1 cellular context compared by ENCODE assay signal in genomic region chr17:8122923-8123694, GRCh38.
A peak's percentile ranks its signal among the peaks of the same experiment; 100 is the strongest.
TF ChIP-seq lines count a peak whose summit lies in the region.

No MANE protein-coding gene starts in this region.

TF ChIP-seq in K562, 482 proteins besides CTCF, POLR2A, EP300 and RAD21 (continued from another document and continues in another):
- 0 out of 4 replicates have a peak, but pooled peaks of 1 of the 2 experiments have one; percentile 60 for TF ChIP-seq UBTF (IDR thresholded peaks at IDR 0.05; ENCODE audit: borderline replicate concordance in 1 of 2, low read depth in 2 of 2, low read length in 2 of 2)
- TF ChIP-seq ZNF79 (CRISPR knock-in tag; IDR thresholded peaks at IDR 0.05; ENCODE audit: low read depth): no peak
- TF ChIP-seq ZBTB7A (IDR thresholded peaks at IDR 0.05; ENCODE audit: borderline replicate concordance, control insufficient read depth, low read depth, low read length): peak; percentile 26; the same call in 1 of the 2 replicates
- TF ChIP-seq, protein P1, sequence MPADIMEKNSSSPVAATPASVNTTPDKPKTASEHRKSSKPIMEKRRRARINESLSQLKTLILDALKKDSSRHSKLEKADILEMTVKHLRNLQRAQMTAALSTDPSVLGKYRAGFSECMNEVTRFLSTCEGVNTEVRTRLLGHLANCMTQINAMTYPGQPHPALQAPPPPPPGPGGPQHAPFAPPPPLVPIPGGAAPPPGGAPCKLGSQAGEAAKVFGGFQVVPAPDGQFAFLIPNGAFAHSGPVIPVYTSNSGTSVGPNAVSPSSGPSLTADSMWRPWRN (IDR thresholded peaks at IDR 0.05; ENCODE audit: low read depth): no peak
- no peak for TF ChIP-seq ARID2 (IDR thresholded peaks at IDR 0.05)
- TF ChIP-seq, protein P2, sequence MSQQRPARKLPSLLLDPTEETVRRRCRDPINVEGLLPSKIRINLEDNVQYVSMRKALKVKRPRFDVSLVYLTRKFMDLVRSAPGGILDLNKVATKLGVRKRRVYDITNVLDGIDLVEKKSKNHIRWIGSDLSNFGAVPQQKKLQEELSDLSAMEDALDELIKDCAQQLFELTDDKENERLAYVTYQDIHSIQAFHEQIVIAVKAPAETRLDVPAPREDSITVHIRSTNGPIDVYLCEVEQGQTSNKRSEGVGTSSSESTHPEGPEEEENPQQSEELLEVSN (IDR thresholded peaks at IDR 0.05; ENCODE audit: borderline replicate concordance in 1 of 2, extremely low read depth in 1 of 2, insufficient read depth in 1 of 2, insufficient read length in 1 of 2, low read depth in 1 of 2, low read length in 1 of 2, poor library complexity in 1 of 2, severe bottlenecking in 1 of 2): peak in 1 of 2 experiments; percentile 83
- no peak for TF ChIP-seq BRF2 (IDR thresholded peaks at IDR 0.05; ENCODE audit: borderline replicate concordance, insufficient read depth, insufficient read length)
- TF ChIP-seq BRD4 (IDR thresholded peaks at IDR 0.05): no peak
- no peak for TF ChIP-seq C11orf30 (IDR thresholded peaks at IDR 0.05; ENCODE audit: low read depth)
- TF ChIP-seq NCOA4 (IDR thresholded peaks at IDR 0.05; ENCODE audit: partially characterized antibody): no peak
- no peak for TF ChIP-seq STAT5B (CRISPR knock-in tag; IDR thresholded peaks at IDR 0.05)
- TF ChIP-seq ZFX (CRISPR knock-in tag; IDR thresholded peaks at IDR 0.05): no peak; the same call in 1 of the 2 replicates
- TF ChIP-seq ATF7 (IDR thresholded peaks at IDR 0.05): no peak
- no peak for TF ChIP-seq BRCA1 (IDR thresholded peaks at IDR 0.05)
- no peak for TF ChIP-seq BRCA1 (CRISPR knock-in tag; IDR thresholded peaks at IDR 0.05)
- TF ChIP-seq CCNT2 (IDR thresholded peaks at IDR 0.05; ENCODE audit: borderline replicate concordance, extremely low read depth, insufficient read length, low read depth, low read length): no peak
- TF ChIP-seq HMGN3 (IDR thresholded peaks at IDR 0.05; ENCODE audit: borderline replicate concordance, extremely low read depth, insufficient read length, low read depth, low read length): peak; percentile 34
- TF ChIP-seq LEF1 (IDR thresholded peaks at IDR 0.05): no peak
- TF ChIP-seq, protein P3, sequence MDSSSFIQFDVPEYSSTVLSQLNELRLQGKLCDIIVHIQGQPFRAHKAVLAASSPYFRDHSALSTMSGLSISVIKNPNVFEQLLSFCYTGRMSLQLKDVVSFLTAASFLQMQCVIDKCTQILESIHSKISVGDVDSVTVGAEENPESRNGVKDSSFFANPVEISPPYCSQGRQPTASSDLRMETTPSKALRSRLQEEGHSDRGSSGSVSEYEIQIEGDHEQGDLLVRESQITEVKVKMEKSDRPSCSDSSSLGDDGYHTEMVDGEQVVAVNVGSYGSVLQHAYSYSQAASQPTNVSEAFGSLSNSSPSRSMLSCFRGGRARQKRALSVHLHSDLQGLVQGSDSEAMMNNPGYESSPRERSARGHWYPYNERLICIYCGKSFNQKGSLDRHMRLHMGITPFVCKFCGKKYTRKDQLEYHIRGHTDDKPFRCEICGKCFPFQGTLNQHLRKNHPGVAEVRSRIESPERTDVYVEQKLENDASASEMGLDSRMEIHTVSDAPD (CRISPR knock-in tag; IDR thresholded peaks at IDR 0.05): no peak
- TF ChIP-seq CHAMP1 (IDR thresholded peaks at IDR 0.05): no peak
- no peak for TF ChIP-seq CHCHD3 (CRISPR knock-in tag; IDR thresholded peaks at IDR 0.05)
- TF ChIP-seq, protein P4, sequence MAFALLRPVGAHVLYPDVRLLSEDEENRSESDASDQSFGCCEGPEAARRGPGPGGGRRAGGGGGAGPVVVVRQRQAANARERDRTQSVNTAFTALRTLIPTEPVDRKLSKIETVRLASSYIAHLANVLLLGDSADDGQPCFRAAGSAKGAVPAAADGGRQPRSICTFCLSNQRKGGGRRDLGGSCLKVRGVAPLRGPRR (CRISPR knock-in tag; IDR thresholded peaks at IDR 0.05): no peak
- TF ChIP-seq PPARD (CRISPR knock-in tag; IDR thresholded peaks at IDR 0.05): no peak
- TF ChIP-seq PRMT5 (CRISPR knock-in tag; IDR thresholded peaks at IDR 0.05): no peak
- TF ChIP-seq MEF2A (IDR thresholded peaks at IDR 0.05; ENCODE audit: control insufficient read depth, low read depth, low read length): no peak
- TF ChIP-seq ZNF3 (CRISPR knock-in tag; IDR thresholded peaks at IDR 0.05): no peak
- no peak for TF ChIP-seq RFX1 (IDR thresholded peaks at IDR 0.05)
- no peak for TF ChIP-seq TEAD1 (CRISPR knock-in tag; IDR thresholded peaks at IDR 0.05)
- TF ChIP-seq ELK3 (CRISPR knock-in tag; IDR thresholded peaks at IDR 0.05): no peak
- no peak for TF ChIP-seq TCF7L2 (IDR thresholded peaks at IDR 0.05; ENCODE audit: low read depth, low read length)
- TF ChIP-seq TRIM28 (IDR thresholded peaks at IDR 0.05): no peak
- no peak for TF ChIP-seq TOE1 (IDR thresholded peaks at IDR 0.05; ENCODE audit: borderline replicate concordance)
- no peak for TF ChIP-seq TOE1 (CRISPR knock-in tag; IDR thresholded peaks at IDR 0.05; ENCODE audit: borderline replicate concordance, low read depth)
- TF ChIP-seq STAG1 (CRISPR knock-in tag; IDR thresholded peaks at IDR 0.05; ENCODE audit: borderline replicate concordance): no peak
- peak; percentile 87 for TF ChIP-seq MGA (IDR thresholded peaks at IDR 0.05)
- no peak for TF ChIP-seq KHSRP (IDR thresholded peaks at IDR 0.05)
- TF ChIP-seq HDAC2 (IDR thresholded peaks at IDR 0.05): no peak
- no peak for TF ChIP-seq CREB3 (tag; conservative IDR thresholded peaks at IDR 0.05; ENCODE audit: low read depth)
- TF ChIP-seq BACH1 (tag; IDR thresholded peaks at IDR 0.05): no peak
